In genomic region chr14:49892636-49893308, GRCh38 we compare ENCODE assay signal across 8 cellular contexts. TPM values are rescaled to one million over a fixed set of nuclear protein-coding genes. Genes with fewer than 3 reads are reported as not detected.
DNase-seq lines count a peak whose midpoint lies in the region; ATAC-seq and TF ChIP-seq lines count a peak whose summit lies in the region.

Gene ARF6 (plus strand): TSS chr14:49893082. CDS start chr14:49893737, 655 bp downstream.

- TF ChIP-seq CTCF in endodermal cell (conservative IDR thresholded peaks at IDR 0.05): no peak

- ATAC-seq in GM21381 (IDR thresholded peaks at IDR 0.05; ENCODE audit: unreplicated experiment): peak; percentile 86

- no peaks in the 10 kb centered on the region for H3K27me3 Mint-ChIP-seq in endodermal cell (ENCODE audit: insufficient read depth)

- peak within 1 kb of the TSS; percentile 65 for H3K4me3 ChIP-seq in NT2/D1 (ENCODE audit: insufficient read length, low read depth)
- H3K4me3 ChIP-seq in endodermal cell (ENCODE audit: low read length): peak within 1 kb of the TSS; percentile 97
- H3K4me3 ChIP-seq in mesodermal cell (ENCODE audit: extremely low read depth, insufficient read depth, low read length, poor library complexity, severe bottlenecking): peak within 1 kb of the TSS; percentile 98

- DNase-seq in Caki2 (ENCODE audit: low read depth) (peak; percentile 96), HUDEP-2 (lab: John Stamatoyannopoulos, UW; ENCODE audit: unreplicated experiment in 76 of 76) (peak; percentile 18 to 97 (median 94)), NT2/D1 (ENCODE audit: low read depth, low spot score) (peak; percentile 89), endodermal cell (peak; percentile 99)
- peak; percentile 93 for DNase-seq in activated CD8-positive, alpha-beta memory T cell treated with anti-CD3 and anti-CD28 coated beads, Interleukin-2, amount 50 U/mL, for 1 hour (ENCODE audit: extremely low read depth)
- DNase-seq in stimulated activated CD8-positive, alpha-beta memory T cell treated with anti-CD3 and anti-CD28 coated beads, Interleukin-15, amount 100 ng/mL, for 4 hours (ENCODE audit: low read depth in 2 of 2): peak; percentile 93

- H3K27me3 ChIP-seq in NT2/D1 (ENCODE audit: insufficient read depth, insufficient read length) (no peaks in the 10 kb centered on the region), endodermal cell (ENCODE audit: control insufficient read depth, insufficient read depth, low read length, poor library complexity, severe bottlenecking) (no peaks in the 10 kb centered on the region)

- no peaks in the 10 kb centered on the region for H3K4me1 ChIP-seq in NT2/D1 (ENCODE audit: insufficient read depth, insufficient read length)
- H3K4me1 ChIP-seq in endodermal cell (ENCODE audit: control insufficient read depth, insufficient read depth, low read length): peaks cover 3% of the 10 kb centered on the region
- H3K4me1 ChIP-seq in mesodermal cell (ENCODE audit: control insufficient read depth, insufficient read depth, low read length, poor library complexity, severe bottlenecking): peaks cover 5% of the 10 kb centered on the region

- H3K4me3 Mint-ChIP-seq in endodermal cell: peak within 1 kb of the TSS; percentile 96

- H3K36me3 ChIP-seq in NT2/D1 (ENCODE audit: insufficient read depth, insufficient read length, low read length): peaks cover 30% of the 10 kb centered on the region
- peaks cover 23% of the 10 kb centered on the region for H3K36me3 ChIP-seq in endodermal cell (ENCODE audit: control insufficient read depth, insufficient read depth, low read length)
- peaks cover 21% of the 10 kb centered on the region for H3K36me3 ChIP-seq in mesodermal cell (ENCODE audit: control insufficient read depth, insufficient read depth, low read length)

- H3K4me1 Mint-ChIP-seq in endodermal cell: peaks cover 28% of the 10 kb centered on the region

- peak within 1 kb of the TSS; percentile 92 for H3K27ac ChIP-seq in endodermal cell (ENCODE audit: low read depth, low read length)
- peak within 1 kb of the TSS; percentile 96 for H3K27ac ChIP-seq in mesodermal cell (ENCODE audit: low read depth, low read length, severe bottlenecking)

- 0% methylated on average over 21 to 66 of the region's 66 CpGs for WGBS in endodermal cell (ENCODE audit: insufficient coverage in 1 of 2, insufficient read length in 1 of 2), 2 experiments
- 0% methylated on average over 44 to 66 of the region's 66 CpGs for WGBS in mesodermal cell (ENCODE audit: insufficient coverage in 2 of 2), 2 experiments

- no peaks in the 10 kb centered on the region for H3K9me3 Mint-ChIP-seq in endodermal cell

- H3K9ac ChIP-seq in NT2/D1 (ENCODE audit: insufficient read length, low read depth): peak within 1 kb of the TSS; percentile 98
- H3K9ac ChIP-seq in endodermal cell (ENCODE audit: extremely low read depth, low read length, poor library complexity, severe bottlenecking): peak within 1 kb of the TSS; percentile 78

- peak within 1 kb of the TSS; percentile 99 for H3K27ac Mint-ChIP-seq in endodermal cell

- peaks cover 14% of the 10 kb centered on the region for H3K36me3 Mint-ChIP-seq in endodermal cell (ENCODE audit: low read depth)

- in situ Hi-C loops in Caki2 (cut with HindIII; ENCODE audit: low pct_unique_long_range_greater_than_20kb, low sequenced_read_pairs): no loop called here

- H3K9me3 ChIP-seq in NT2/D1 (ENCODE audit: insufficient read depth, low read length): no peaks in the 10 kb centered on the region
- no peaks in the 10 kb centered on the region for H3K9me3 ChIP-seq in endodermal cell (ENCODE audit: control insufficient read depth, low read length)
- H3K9me3 ChIP-seq in mesodermal cell (ENCODE audit: control insufficient read depth, low read length): no peaks in the 10 kb centered on the region

RNA-seq across cellular contexts. Expression of gene ARF6, which starts in this region (rescaled TPM):
- total RNA-seq in Caki2 (2014; rRNA removed; shearing (Covaris generic); ENCODE audit: low replicate concordance): 51.7 and 52.6 TPM in 2 replicates
- 10 to 100 TPM; 45.2 to 46.7 TPM for total RNA-seq in endodermal cell
- 33.8 TPM for polyA plus RNA-seq in endodermal cell (2013, experiment 1 of 2)
- polyA plus RNA-seq in endodermal cell (2013, experiment 2 of 2): 35.7 TPM
- polyA plus RNA-seq in mesodermal cell (2013, experiment 1 of 2): 54.1 TPM
- polyA plus RNA-seq in mesodermal cell (2013, experiment 2 of 2): 59.3 TPM

Comparison
In these comparisons a context has a peak if more than half of its experiments do, and no peak if none do; other contexts are left out.
1. Peak in every context shown above with its lines: DNase-seq, ATAC-seq, H3K4me3 ChIP-seq and H3K27ac ChIP-seq.